21 cellular contexts compared by ENCODE assay signal in the genomic region with DNA sequence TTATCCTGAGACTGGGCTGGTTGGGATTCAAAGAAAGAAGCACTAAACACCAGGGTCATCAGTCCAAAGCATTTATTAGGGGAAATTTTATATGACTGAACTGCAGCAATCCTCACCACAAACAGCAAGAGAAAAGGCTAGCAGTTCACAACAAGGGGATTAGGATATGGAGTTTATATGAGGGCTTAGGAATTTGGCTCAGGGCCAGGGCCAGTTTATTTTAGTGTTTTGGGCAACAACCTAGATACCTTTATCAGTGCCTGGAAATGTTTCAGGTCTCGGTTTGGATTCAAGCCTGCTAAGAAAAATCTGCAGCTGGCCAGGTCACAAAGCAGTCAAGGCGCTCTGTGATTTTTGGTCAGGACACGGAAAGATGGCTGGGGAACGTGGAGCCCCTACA. TPM values are rescaled to one million over a fixed set of nuclear protein-coding genes. Genes with fewer than 3 reads are reported as not detected.
DNase-seq lines count a peak whose midpoint lies in the region; ATAC-seq and TF ChIP-seq lines count a peak whose summit lies in the region.
"Had no signal": no experiment of that assay in that cellular context is flagged by ENCODE, and none has a peak within 500 bp of the region (broad histone marks: within the 10 kb centered on the region; RNA-seq: fewer than 3 reads in every experiment).

No MANE protein-coding gene starts in this region.

- no peak overlapping the region for H2AFZ ChIP-seq in mammary epithelial cell (ENCODE audit: low read depth, low read length)

- TF ChIP-seq EP300 in stomach (IDR thresholded peaks at IDR 0.05) = no peak

- peak; percentile 42 for DNase-seq in mammary epithelial cell
- no peak for DNase-seq in breast epithelium (ENCODE audit: low spot score in 2 of 2)
- peak; percentile 63 to 80 for DNase-seq in SJCRH30
- peak; percentile 35 for DNase-seq in left cardiac atrium
- DNase-seq in stomach = peak; percentile 38
- no peak for DNase-seq in RKO (ENCODE audit: low spot score)
- DNase-seq: activated CD4-positive, alpha-beta T cell treated with anti-CD3 and anti-CD28 coated beads for 1 hour; DMS153; foreskin keratinocyte; GF-D8; KBM-7; kidney glomerular epithelial cell; midbrain; NCI-H1048; NCI-H2029 treated with DMSO at 0.1 percent for 48 hours; NCI-H748 treated with DMSO at 0.1 percent for 48 hours had no signal

- 26% methylated on average over 4 of the region's 4 CpGs for WGBS in mammary epithelial cell (ENCODE audit: low coverage, missing lambda C conversion rate)
- WGBS in stomach, 5 donors = 12 to 44% (median 23%) methylated on average over 4 of the region's 4 CpGs

- no peaks in the 10 kb centered on the region for H3K9me3 ChIP-seq in mammary epithelial cell (replicated peaks; ENCODE audit: insufficient read depth, low read length)
- no peaks in the 10 kb centered on the region for H3K9me3 ChIP-seq in breast epithelium
- H3K9me3 ChIP-seq in SJCRH30 (replicated peaks) = no peaks in the 10 kb centered on the region
- no peaks in the 10 kb centered on the region for H3K9me3 ChIP-seq in stomach
- H3K9me3 ChIP-seq: neutrophil had no signal

- H3K4me3 ChIP-seq in mammary epithelial cell (replicated peaks in 1 of 3; ENCODE audit: insufficient read depth in 1 of 3, low read depth in 2 of 3, low read length in 3 of 3) (no peak overlapping the region), breast epithelium (no peak overlapping the region), SJCRH30 (peak overlapping the region; percentile 26), stomach (no peak overlapping the region)

- TF ChIP-seq POLR2A in breast epithelium (IDR thresholded peaks at IDR 0.05) (no peak), stomach (IDR thresholded peaks at IDR 0.05) (no peak)

- in situ Hi-C loops in mammary epithelial cell (cut with MboI; ENCODE audit: low sequenced_read_pairs in 2 of 2) = no loop called here

- H3K27ac ChIP-seq in mammary epithelial cell (ENCODE audit: insufficient read depth, low read depth, low read length) (no peak overlapping the region), breast epithelium (no peak overlapping the region), SJCRH30 (no peak overlapping the region; the same call in 1 of the 2 replicates), stomach (no peak overlapping the region)
- H3K27ac ChIP-seq: foreskin keratinocyte, neutrophil had no signal

- TF ChIP-seq CTCF in mammary epithelial cell (conservative IDR thresholded peaks at IDR 0.05 in 1 of 2, IDR thresholded peaks at IDR 0.05 in 1 of 2; ENCODE audit: extremely low read depth in 1 of 2, insufficient read depth in 1 of 2, low read depth in 1 of 2, low read length in 2 of 2) (no peak), breast epithelium (IDR thresholded peaks at IDR 0.05) (no peak), stomach (IDR thresholded peaks at IDR 0.05) (no peak)

- peaks cover 5% of the 10 kb centered on the region for H3K79me2 ChIP-seq in mammary epithelial cell (ENCODE audit: insufficient read depth, low read length)

- no peaks in the 10 kb centered on the region for H3K36me3 ChIP-seq in mammary epithelial cell (ENCODE audit: insufficient read depth, low read length)
- no peaks in the 10 kb centered on the region for H3K36me3 ChIP-seq in breast epithelium
- H3K36me3 ChIP-seq in SJCRH30 = peaks cover 2% of the 10 kb centered on the region; the same call in 1 of the 2 replicates
- peaks cover 0 to 6% (median 3%) of the 10 kb centered on the region in 4 donors for H3K36me3 ChIP-seq in stomach
- H3K36me3 ChIP-seq: neutrophil had no signal

- no TSS peak for BruUV-seq in mammary epithelial cell (replicated peaks; lab: Mats Ljungman, UMichigan)

- CTCF ChIA-PET in mammary epithelial cell (lab: Charles Lee; ENCODE audit: low non-redundant PET) = no interaction called here

- no peaks in the 10 kb centered on the region for H3K4me1 ChIP-seq in mammary epithelial cell (ENCODE audit: insufficient read depth, low read length)
- H3K4me1 ChIP-seq in breast epithelium = peaks cover 0 to 5% of the 10 kb centered on the region in 2 donors
- peaks cover 8% of the 10 kb centered on the region for H3K4me1 ChIP-seq in SJCRH30
- peaks cover under 1 to 12% (median 8%) of the 10 kb centered on the region in 4 donors for H3K4me1 ChIP-seq in stomach
- H3K4me1 ChIP-seq: foreskin keratinocyte had no signal

- ATAC-seq in left cardiac atrium = no peak
- ATAC-seq in HG03280 (IDR thresholded peaks at IDR 0.05; ENCODE audit: unreplicated experiment) = no peak
- ATAC-seq in GM18868 (IDR thresholded peaks at IDR 0.05; ENCODE audit: unreplicated experiment) = no peak
- ATAC-seq: foreskin keratinocyte had no signal

- no peaks in the 10 kb centered on the region for H4K20me1 ChIP-seq in mammary epithelial cell (ENCODE audit: insufficient read depth, low read length)

- dilution Hi-C loops in mammary epithelial cell (cut with HindIII; ENCODE audit: low sequenced_read_pairs) = no loop called here

- intact Hi-C loops in mammary epithelial cell (cut with micrococcal nuclease) (no loop called here), breast epithelium (cut with DNase I; ENCODE audit: low total_unique reads) (no loop called here), left cardiac atrium (cut with DNase I) (no loop called here), stomach (cut with DNase I; ENCODE audit: low total_unique reads) (no loop called here)

- no peak overlapping the region for H3K9ac ChIP-seq in mammary epithelial cell (ENCODE audit: insufficient read depth, low read length)

- H3K4me2 ChIP-seq in mammary epithelial cell (ENCODE audit: insufficient read depth, low read depth, low read length) = no peak overlapping the region

- H3K27me3 ChIP-seq in mammary epithelial cell (ENCODE audit: insufficient read depth, low read length) (no peaks in the 10 kb centered on the region), breast epithelium (no peaks in the 10 kb centered on the region), SJCRH30 (no peaks in the 10 kb centered on the region), stomach (peaks cover 0 to 9% (median 0%) of the 10 kb centered on the region in 3 donors)

RNA-seq across cellular contexts. Expression of a gene that starts 4.5 kb away (rescaled TPM):
- total RNA-seq in mammary epithelial cell = 10 to 100 TPM; 21.5 to 28.1 TPM
- 30.2 TPM for polyA plus RNA-seq in mammary epithelial cell
- polyA minus RNA-seq in mammary epithelial cell = 7.3 TPM
- total RNA-seq in breast epithelium = 10 to 100 TPM; 18.6 to 33.9 (median 23.9) TPM
- total RNA-seq in SJCRH30 (2014; rRNA removed; shearing (Covaris generic)) = 62.1 and 71.9 TPM in 2 replicates
- total RNA-seq in left cardiac atrium = 10 to 100 TPM; 59.8 to 61.5 TPM
- 10 to 100 TPM in 3 of 5 donors, 1 to 10 TPM in 1, not detected in 1; 5.8 to 37.5 (median 20.1) TPM for total RNA-seq in stomach
- polyA plus RNA-seq in stomach = 10 to 100 TPM; 55.0 to 63.6 (median 56.0) TPM

RNA-seq across cellular contexts. Expression of a gene that starts 14.9 kb away (rescaled TPM):
- total RNA-seq in mammary epithelial cell = 10 to 100 TPM; 36.0 to 46.1 TPM
- 40.3 TPM for polyA plus RNA-seq in mammary epithelial cell
- 29.4 TPM for polyA minus RNA-seq in mammary epithelial cell
- 10 to 100 TPM; 41.1 to 50.5 (median 47.0) TPM for total RNA-seq in breast epithelium
- total RNA-seq in SJCRH30 (2014; rRNA removed; shearing (Covaris generic)) = 94.5 and 105 TPM in 2 replicates
- total RNA-seq in left cardiac atrium = 10 to 100 TPM; 48.4 to 55.5 TPM
- 100 to 1,000 TPM in 1 of 5 donors, 10 to 100 TPM in 3, 1 to 10 TPM in 1; 4.3 to 104 (median 54.3) TPM for total RNA-seq in stomach
- polyA plus RNA-seq in stomach = 10 to 100 TPM; 55.1 to 93.0 (median 64.2) TPM

RNA-seq across cellular contexts. Expression of a gene that starts 16.1 kb away (rescaled TPM):
- total RNA-seq in mammary epithelial cell = 1 to 10 TPM in 1 of 2 donors, under 1 TPM in 1; 0.92 to 1.8 TPM
- polyA plus RNA-seq in mammary epithelial cell = 0.24 TPM
- polyA minus RNA-seq in mammary epithelial cell = not detected
- total RNA-seq in breast epithelium = 10 to 100 TPM in 1 of 3 donors, 1 to 10 TPM in 2; 4.3 to 12.3 (median 6.9) TPM
- total RNA-seq in SJCRH30 (2014; rRNA removed; shearing (Covaris generic)) = 5.3 and 12.1 TPM in 2 replicates
- 1 to 10 TPM; 5.9 to 7.4 TPM for total RNA-seq in left cardiac atrium
- 10 to 100 TPM in 1 of 5 donors, 1 to 10 TPM in 4; 1.8 to 19.1 (median 4.3) TPM for total RNA-seq in stomach
- 1 to 10 TPM; 1.3 to 4.1 (median 1.6) TPM for polyA plus RNA-seq in stomach

RNA-seq across cellular contexts. Expression of a gene that starts 21.7 kb away (rescaled TPM):
- total RNA-seq in mammary epithelial cell (10 to 100 TPM; 26.1 to 30.2 TPM), breast epithelium (100 to 1,000 TPM in 2 of 3 donors, 10 to 100 TPM in 1; 49.6 to 120 (median 107) TPM), left cardiac atrium (10 to 100 TPM; 13.8 to 17.1 TPM), stomach (100 to 1,000 TPM in 4 of 5 donors, 10 to 100 TPM in 1; 53.6 to 387 (median 130) TPM)
- polyA plus RNA-seq in mammary epithelial cell (8.7 TPM), stomach (10 to 100 TPM; 12.5 to 20.6 (median 14.6) TPM)
- 12.3 TPM for polyA minus RNA-seq in mammary epithelial cell
- 85.3 and 109 TPM in 2 replicates for total RNA-seq in SJCRH30 (2014; rRNA removed; shearing (Covaris generic))

RNA-seq across cellular contexts. Expression of a gene that starts 42.7 kb away (rescaled TPM):
- total RNA-seq in mammary epithelial cell (1 to 10 TPM in 1 of 2 donors, under 1 TPM in 1; 0.56 to 2.0 TPM), breast epithelium (1 to 10 TPM; 1.6 to 2.6 (median 2.6) TPM), left cardiac atrium (1 to 10 TPM in 1 of 2 donors, under 1 TPM in 1; 0.39 to 1.0 TPM), stomach (10 to 100 TPM in 1 of 5 donors, 1 to 10 TPM in 3, under 1 TPM in 1; 0.58 to 10.4 (median 4.2) TPM)
- polyA plus RNA-seq in mammary epithelial cell (not detected), stomach (under 1 TPM; 0.25 to 0.46 (median 0.37) TPM)
- polyA minus RNA-seq in mammary epithelial cell = not detected
- total RNA-seq in SJCRH30 (2014; rRNA removed; shearing (Covaris generic)) = 4.4 and 5.0 TPM in 2 replicates
- total RNA-seq: endothelial cell of umbilical vein had no signal
- polyA plus RNA-seq: CD14-positive monocyte, endothelial cell of umbilical vein had no signal

Comparison
In these comparisons a context has a peak if more than half of its experiments do, and no peak if none do; other contexts are left out.
1. DNase-seq: peak in mammary epithelial cell (single experiment), SJCRH30 (2 of 2), left cardiac atrium (single experiment) and stomach (single experiment); none in breast epithelium (0 of 2) and RKO (single experiment).